ENCODE assay signal across 1 cellular context in genomic region chr9:87548159-87548558, GRCh38.
TF ChIP-seq lines count a peak whose summit lies in the region.

No MANE protein-coding gene starts in this region.

TF ChIP-seq in GM23338, 12 proteins besides CTCF, POLR2A, EP300 and RAD21 (continued from another document):
- no peak for TF ChIP-seq ZNF462 (CRISPR knock-in tag; IDR thresholded peaks at IDR 0.05)
- no peak for TF ChIP-seq JUNB (IDR thresholded peaks at IDR 0.05; ENCODE audit: unreplicated experiment)
- no peak for TF ChIP-seq CREB1 (CRISPR knock-in tag; IDR thresholded peaks at IDR 0.05; ENCODE audit: low read depth)
- TF ChIP-seq POLR2AphosphoS5 (IDR thresholded peaks at IDR 0.05; ENCODE audit: low read depth): no peak
- no peak for TF ChIP-seq ZNF331 (CRISPR knock-in tag; IDR thresholded peaks at IDR 0.05; ENCODE audit: low read depth)
- no peak for TF ChIP-seq ZNF114 (CRISPR knock-in tag; IDR thresholded peaks at IDR 0.05)
